Comparison of ENCODE assay signal across 1 cellular context in genomic region chr16:3348547-3349167, GRCh38.
A peak's percentile ranks its signal among the peaks of the same experiment; 100 is the strongest.
TF ChIP-seq lines count a peak whose summit lies in the region.

No MANE protein-coding gene starts in this region.

TF ChIP-seq in K562, 482 proteins besides CTCF, POLR2A, EP300 and RAD21 (continued from another document and continues in another):
- TF ChIP-seq, protein P1, sequence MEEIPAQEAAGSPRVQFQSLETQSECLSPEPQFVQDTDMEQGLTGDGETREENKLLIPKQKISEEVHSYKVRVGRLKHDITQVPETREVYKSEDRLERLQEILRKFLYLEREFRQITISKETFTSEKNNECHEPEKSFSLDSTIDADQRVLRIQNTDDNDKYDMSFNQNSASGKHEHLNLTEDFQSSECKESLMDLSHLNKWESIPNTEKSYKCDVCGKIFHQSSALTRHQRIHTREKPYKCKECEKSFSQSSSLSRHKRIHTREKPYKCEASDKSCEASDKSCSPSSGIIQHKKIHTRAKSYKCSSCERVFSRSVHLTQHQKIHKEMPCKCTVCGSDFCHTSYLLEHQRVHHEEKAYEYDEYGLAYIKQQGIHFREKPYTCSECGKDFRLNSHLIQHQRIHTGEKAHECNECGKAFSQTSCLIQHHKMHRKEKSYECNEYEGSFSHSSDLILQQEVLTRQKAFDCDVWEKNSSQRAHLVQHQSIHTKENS (CRISPR knock-in tag; IDR thresholded peaks at IDR 0.05) = no peak
- no peak for TF ChIP-seq ZNF445 (CRISPR knock-in tag; IDR thresholded peaks at IDR 0.05; ENCODE audit: low read depth)
- TF ChIP-seq MCM5 (IDR thresholded peaks at IDR 0.05; ENCODE audit: low read depth) = no peak
- peak in 1 of 2 experiments; percentile 97; a peak in 2 of 4 replicates for TF ChIP-seq TBL1XR1 (IDR thresholded peaks at IDR 0.05; ENCODE audit: low read length in 2 of 2)
- no peak for TF ChIP-seq TAF15 (IDR thresholded peaks at IDR 0.05; ENCODE audit: low read depth, low read length)
- TF ChIP-seq GTF2B (IDR thresholded peaks at IDR 0.05; ENCODE audit: extremely low read depth, insufficient read length) = no peak
- TF ChIP-seq ZNF436 (CRISPR knock-in tag; IDR thresholded peaks at IDR 0.05) = no peak
- no peak for TF ChIP-seq ZBTB33 (CRISPR knock-in tag; IDR thresholded peaks at IDR 0.05)
- no peak for TF ChIP-seq ZNF76 (CRISPR knock-in tag; IDR thresholded peaks at IDR 0.05; ENCODE audit: borderline replicate concordance)
- TF ChIP-seq HOXB6 (CRISPR knock-in tag; IDR thresholded peaks at IDR 0.05; ENCODE audit: borderline replicate concordance) = no peak
- TF ChIP-seq, protein P2, sequence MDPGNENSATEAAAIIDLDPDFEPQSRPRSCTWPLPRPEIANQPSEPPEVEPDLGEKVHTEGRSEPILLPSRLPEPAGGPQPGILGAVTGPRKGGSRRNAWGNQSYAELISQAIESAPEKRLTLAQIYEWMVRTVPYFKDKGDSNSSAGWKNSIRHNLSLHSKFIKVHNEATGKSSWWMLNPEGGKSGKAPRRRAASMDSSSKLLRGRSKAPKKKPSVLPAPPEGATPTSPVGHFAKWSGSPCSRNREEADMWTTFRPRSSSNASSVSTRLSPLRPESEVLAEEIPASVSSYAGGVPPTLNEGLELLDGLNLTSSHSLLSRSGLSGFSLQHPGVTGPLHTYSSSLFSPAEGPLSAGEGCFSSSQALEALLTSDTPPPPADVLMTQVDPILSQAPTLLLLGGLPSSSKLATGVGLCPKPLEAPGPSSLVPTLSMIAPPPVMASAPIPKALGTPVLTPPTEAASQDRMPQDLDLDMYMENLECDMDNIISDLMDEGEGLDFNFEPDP (CRISPR knock-in tag; IDR thresholded peaks at IDR 0.05) = no peak
- TF ChIP-seq STAT6 (CRISPR knock-in tag; IDR thresholded peaks at IDR 0.05) = no peak
- TF ChIP-seq LEF1 (IDR thresholded peaks at IDR 0.05) = peak; percentile 94
- TF ChIP-seq TRIM28 (IDR thresholded peaks at IDR 0.05) = 0 out of 2 replicates have a peak, but pooled peaks have one; percentile 36
- TF ChIP-seq, protein P3, sequence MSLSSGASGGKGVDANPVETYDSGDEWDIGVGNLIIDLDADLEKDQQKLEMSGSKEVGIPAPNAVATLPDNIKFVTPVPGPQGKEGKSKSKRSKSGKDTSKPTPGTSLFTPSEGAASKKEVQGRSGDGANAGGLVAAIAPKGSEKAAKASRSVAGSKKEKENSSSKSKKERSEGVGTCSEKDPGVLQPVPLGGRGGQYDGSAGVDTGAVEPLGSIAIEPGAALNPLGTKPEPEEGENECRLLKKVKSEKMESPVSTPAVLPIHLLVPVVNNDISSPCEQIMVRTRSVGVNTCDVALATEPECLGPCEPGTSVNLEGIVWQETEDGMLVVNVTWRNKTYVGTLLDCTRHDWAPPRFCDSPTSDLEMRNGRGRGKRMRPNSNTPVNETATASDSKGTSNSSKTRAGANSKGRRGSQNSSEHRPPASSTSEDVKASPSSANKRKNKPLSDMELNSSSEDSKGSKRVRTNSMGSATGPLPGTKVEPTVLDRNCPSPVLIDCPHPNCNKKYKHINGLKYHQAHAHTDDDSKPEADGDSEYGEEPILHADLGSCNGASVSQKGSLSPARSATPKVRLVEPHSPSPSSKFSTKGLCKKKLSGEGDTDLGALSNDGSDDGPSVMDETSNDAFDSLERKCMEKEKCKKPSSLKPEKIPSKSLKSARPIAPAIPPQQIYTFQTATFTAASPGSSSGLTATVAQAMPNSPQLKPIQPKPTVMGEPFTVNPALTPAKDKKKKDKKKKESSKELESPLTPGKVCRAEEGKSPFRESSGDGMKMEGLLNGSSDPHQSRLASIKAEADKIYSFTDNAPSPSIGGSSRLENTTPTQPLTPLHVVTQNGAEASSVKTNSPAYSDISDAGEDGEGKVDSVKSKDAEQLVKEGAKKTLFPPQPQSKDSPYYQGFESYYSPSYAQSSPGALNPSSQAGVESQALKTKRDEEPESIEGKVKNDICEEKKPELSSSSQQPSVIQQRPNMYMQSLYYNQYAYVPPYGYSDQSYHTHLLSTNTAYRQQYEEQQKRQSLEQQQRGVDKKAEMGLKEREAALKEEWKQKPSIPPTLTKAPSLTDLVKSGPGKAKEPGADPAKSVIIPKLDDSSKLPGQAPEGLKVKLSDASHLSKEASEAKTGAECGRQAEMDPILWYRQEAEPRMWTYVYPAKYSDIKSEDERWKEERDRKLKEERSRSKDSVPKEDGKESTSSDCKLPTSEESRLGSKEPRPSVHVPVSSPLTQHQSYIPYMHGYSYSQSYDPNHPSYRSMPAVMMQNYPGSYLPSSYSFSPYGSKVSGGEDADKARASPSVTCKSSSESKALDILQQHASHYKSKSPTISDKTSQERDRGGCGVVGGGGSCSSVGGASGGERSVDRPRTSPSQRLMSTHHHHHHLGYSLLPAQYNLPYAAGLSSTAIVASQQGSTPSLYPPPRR (CRISPR knock-in tag; IDR thresholded peaks at IDR 0.05; ENCODE audit: borderline replicate concordance) = peak; percentile 74; the same call in 1 of the 2 replicates
- TF ChIP-seq SIX5 (IDR thresholded peaks at IDR 0.05; ENCODE audit: borderline replicate concordance in 1 of 2, insufficient read depth in 1 of 2, low read depth in 1 of 2, low read length in 2 of 2) = no peak
- TF ChIP-seq ZNF644 (tag; IDR thresholded peaks at IDR 0.05; ENCODE audit: low read depth) = peak; percentile 69; the same call in 1 of the 2 replicates
- TF ChIP-seq TARDBP (IDR thresholded peaks at IDR 0.05) = peak; percentile 91
- peak; percentile 70; the same call in 1 of the 2 replicates for TF ChIP-seq MTA1 (IDR thresholded peaks at IDR 0.05; ENCODE audit: borderline replicate concordance)
- peak; percentile 42; the same call in 1 of the 2 replicates for TF ChIP-seq MTA3 (IDR thresholded peaks at IDR 0.05; ENCODE audit: borderline replicate concordance)
- peak; percentile 73 for TF ChIP-seq ETV1 (tag; conservative IDR thresholded peaks at IDR 0.05; ENCODE audit: low read depth)
- no peak for TF ChIP-seq NFIX (CRISPR knock-in tag; IDR thresholded peaks at IDR 0.05; ENCODE audit: low read depth)
- peak; percentile 35 for TF ChIP-seq PBX2 (CRISPR knock-in tag; IDR thresholded peaks at IDR 0.05; ENCODE audit: low read depth)
- peak; percentile 71 for TF ChIP-seq PBX2 (tag; conservative IDR thresholded peaks at IDR 0.05; ENCODE audit: low read depth)
- no peak for TF ChIP-seq ATF1 (CRISPR knock-in tag; IDR thresholded peaks at IDR 0.05)
- TF ChIP-seq ATF1 (tag; IDR thresholded peaks at IDR 0.05) = peak; percentile 59
- peak; percentile 71 for TF ChIP-seq MYC (IDR thresholded peaks at IDR 0.05; ENCODE audit: low read depth, low read length)
- TF ChIP-seq MYC (CRISPR knock-in tag; IDR thresholded peaks at IDR 0.05; ENCODE audit: borderline replicate concordance, low read depth) = no peak
- TF ChIP-seq, protein P4, sequence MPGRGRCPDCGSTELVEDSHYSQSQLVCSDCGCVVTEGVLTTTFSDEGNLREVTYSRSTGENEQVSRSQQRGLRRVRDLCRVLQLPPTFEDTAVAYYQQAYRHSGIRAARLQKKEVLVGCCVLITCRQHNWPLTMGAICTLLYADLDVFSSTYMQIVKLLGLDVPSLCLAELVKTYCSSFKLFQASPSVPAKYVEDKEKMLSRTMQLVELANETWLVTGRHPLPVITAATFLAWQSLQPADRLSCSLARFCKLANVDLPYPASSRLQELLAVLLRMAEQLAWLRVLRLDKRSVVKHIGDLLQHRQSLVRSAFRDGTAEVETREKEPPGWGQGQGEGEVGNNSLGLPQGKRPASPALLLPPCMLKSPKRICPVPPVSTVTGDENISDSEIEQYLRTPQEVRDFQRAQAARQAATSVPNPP (IDR thresholded peaks at IDR 0.05; ENCODE audit: borderline replicate concordance, insufficient read depth, insufficient read length) = no peak
- no peak for TF ChIP-seq TGIF2 (CRISPR knock-in tag; IDR thresholded peaks at IDR 0.05)
- TF ChIP-seq FOSL1 (tag; conservative IDR thresholded peaks at IDR 0.05) = peak; percentile 83
- no peak for TF ChIP-seq FOS (IDR thresholded peaks at IDR 0.05; ENCODE audit: extremely low read depth, insufficient read length)
- TF ChIP-seq SRSF3 (IDR thresholded peaks at IDR 0.05; ENCODE audit: insufficient read depth, low read length) = no peak
- peak; percentile 35 for TF ChIP-seq TAF9B (IDR thresholded peaks at IDR 0.05; ENCODE audit: partially characterized antibody)
- TF ChIP-seq SP2 (IDR thresholded peaks at IDR 0.05; ENCODE audit: extremely low read depth, low read depth, low read length, poor library complexity, severe bottlenecking) = no peak
- peak; percentile 94 for TF ChIP-seq MEIS2 (IDR thresholded peaks at IDR 0.05; ENCODE audit: partially characterized antibody)
- peak; percentile 96 for TF ChIP-seq TEAD4 (IDR thresholded peaks at IDR 0.05; ENCODE audit: low read length)
- TF ChIP-seq TEAD4 (CRISPR knock-in tag; IDR thresholded peaks at IDR 0.05; ENCODE audit: borderline replicate concordance) = no peak
- peak; percentile 90 for TF ChIP-seq NBN (IDR thresholded peaks at IDR 0.05; ENCODE audit: low read depth)
